21 cellular contexts compared by ENCODE assay signal in genomic region chr13:26328326-26328725, GRCh38.
"Had no signal": no experiment of that assay in that cellular context is flagged by ENCODE, and none has a peak within 500 bp of the region (broad histone marks: within the 10 kb centered on the region; RNA-seq: fewer than 3 reads in every experiment).

No MANE protein-coding gene starts in this region.

- H3K27me3 ChIP-seq: dorsolateral prefrontal cortex, foreskin keratinocyte, gastroesophageal sphincter, heart left ventricle, neutrophil, pancreas, right lobe of liver, suprapubic skin, transverse colon, upper lobe of right lung, uterus had no signal

- H3K27ac ChIP-seq: dorsolateral prefrontal cortex, foreskin keratinocyte, gastroesophageal sphincter, heart left ventricle, lower lobe of right lung, neutrophil, pancreas, right lobe of liver, suprapubic skin, upper lobe of right lung, uterus had no signal

- ATAC-seq: foreskin keratinocyte; gastroesophageal sphincter; heart left ventricle; left ventricle myocardium superior; lower lobe of right lung; natural killer cell; pancreas; right lobe of liver; stimulated activated memory B cell treated with anti-CD40 and anti-IgM and Interleukin-4, amounts not matched to agents 10 μg/mL and 1 μg/mL and 100 μg/mL, for 72 hours; upper lobe of right lung had no signal

- H3K4me3 ChIP-seq: dorsolateral prefrontal cortex, gastroesophageal sphincter, heart left ventricle, lower lobe of right lung, pancreas, right lobe of liver, suprapubic skin, transverse colon, upper lobe of right lung, uterus had no signal

- H3K36me3 ChIP-seq: gastroesophageal sphincter, heart left ventricle, lower lobe of right lung, neutrophil, pancreas, right lobe of liver, suprapubic skin, transverse colon, upper lobe of right lung, uterus had no signal

- H3K9me3 ChIP-seq: gastroesophageal sphincter, lower lobe of right lung, neutrophil, pancreas, right lobe of liver, suprapubic skin, transverse colon, upper lobe of right lung, uterus had no signal

- DNase-seq: dorsolateral prefrontal cortex; effector CD4-positive, alpha-beta T cell; foreskin keratinocyte; heart left ventricle; hippocampal formation; islet precursor cell; kidney glomerular epithelial cell; left ventricle myocardium superior; lower lobe of right lung; natural killer cell; pancreas; right lobe of liver; stimulated activated CD4-positive, alpha-beta T cell treated with anti-CD3 and anti-CD28 coated beads, Interleukin-2, amount 100 ng/mL, for 24 hours; stimulated activated CD4-positive, alpha-beta T cell treated with anti-CD3 and anti-CD28 coated beads, Interleukin-4, amount 100 ng/mL, for 24 hours; transverse colon; upper lobe of right lung; uterus had no signal

- H3K4me1 ChIP-seq: right lobe of liver, uterus had no signal
